In the genomic region with DNA sequence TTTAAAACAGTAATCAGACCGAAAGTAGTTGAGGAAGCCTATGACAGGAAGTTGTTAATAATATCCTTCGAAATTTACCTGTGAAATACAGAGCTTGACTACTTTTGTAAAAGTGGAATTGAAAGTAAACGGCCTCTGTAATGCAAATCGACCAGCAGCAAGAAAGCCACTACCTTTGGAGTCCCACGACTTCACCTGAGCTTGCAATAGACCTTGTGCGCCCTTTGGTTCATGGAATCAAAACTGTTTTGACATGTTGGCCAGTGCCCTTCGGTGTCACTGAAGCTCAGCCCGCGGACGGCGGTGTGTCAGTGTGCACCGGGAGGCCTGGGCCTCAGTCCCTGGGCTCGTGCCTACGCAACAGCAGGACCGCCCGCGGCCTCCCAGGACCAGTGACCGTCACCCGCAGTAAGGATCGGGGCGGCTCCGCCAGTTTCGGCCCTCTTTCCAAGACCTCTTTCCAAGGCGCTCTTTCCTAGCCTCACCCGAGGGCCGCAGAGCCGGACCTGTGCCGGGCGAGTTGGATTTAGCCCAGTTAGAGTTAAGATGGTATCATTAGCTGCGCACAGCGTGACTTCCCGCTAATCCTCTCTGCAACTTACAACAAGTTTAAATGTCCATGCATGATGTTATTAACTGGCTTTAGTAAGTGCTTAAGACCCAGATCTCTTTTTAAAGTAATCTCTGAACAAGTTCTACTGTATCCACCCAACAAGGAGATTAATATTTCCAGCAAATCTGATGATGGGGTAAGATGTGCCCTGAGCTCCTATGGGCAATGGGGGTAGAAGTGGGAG, we compare ENCODE assay signal across 9 cellular contexts.
DNase-seq lines count a peak whose midpoint lies in the region; ATAC-seq, FAIRE-seq and TF ChIP-seq lines count a peak whose summit lies in the region.
"Had no signal": no experiment of that assay in that cellular context is flagged by ENCODE, and none has a peak within 500 bp of the region (broad histone marks: within the 10 kb centered on the region; RNA-seq: fewer than 3 reads in every experiment).

No MANE protein-coding gene starts in this region.

- H3K36me3 ChIP-seq in upper lobe of right lung (no peaks in the 10 kb centered on the region), vagina (no peaks in the 10 kb centered on the region)
- H3K36me3 ChIP-seq in CD8-positive, alpha-beta T cell (ENCODE audit: insufficient read depth, low read length): no peaks in the 10 kb centered on the region
- H3K36me3 ChIP-seq: cardiac muscle cell had no signal

- no peaks in the 10 kb centered on the region for H3K9me3 ChIP-seq in upper lobe of right lung
- no peaks in the 10 kb centered on the region for H3K9me3 ChIP-seq in CD8-positive, alpha-beta T cell (ENCODE audit: low read length)
- no peaks in the 10 kb centered on the region for H3K9me3 ChIP-seq in vagina

- intact Hi-C loops in upper lobe of right lung (cut with DNase I) (no loop called here), vagina (cut with DNase I) (no loop called here)
- intact Hi-C loops in CD8-positive, alpha-beta T cell (cut with DNase I, micrococcal nuclease): no loop called here

- H3K9me3 Mint-ChIP-seq in CD8-positive, alpha-beta T cell: peaks cover 11% of the 10 kb centered on the region

- peaks cover 60% of the 10 kb centered on the region for H3K27me3 Mint-ChIP-seq in CD8-positive, alpha-beta T cell (ENCODE audit: low read depth)

- no peak overlapping the region for H3K4me3 ChIP-seq in upper lobe of right lung
- H3K4me3 ChIP-seq in CD8-positive, alpha-beta T cell (ENCODE audit: low read depth, low read length): no peak overlapping the region
- H3K4me3 ChIP-seq in vagina: no peak overlapping the region

- CTCF ChIA-PET in CD8-positive, alpha-beta T cell (lab: Charles Lee): interaction anchor here (1.1 to 1.7 kb wide), 4 partner anchors 20 to 31 kb away, joined by 3 to 4 read pairs (median 3); no protein-coding TSS in a partner anchor

- no peak overlapping the region for H3K27ac Mint-ChIP-seq in CD8-positive, alpha-beta T cell

- no peak overlapping the region for H3K4me3 Mint-ChIP-seq in CD8-positive, alpha-beta T cell

- H3K4me1 Mint-ChIP-seq in CD8-positive, alpha-beta T cell (ENCODE audit: low read depth): peaks cover 9% of the 10 kb centered on the region

- H3K27ac ChIP-seq in upper lobe of right lung: no peak overlapping the region
- no peak overlapping the region for H3K27ac ChIP-seq in CD8-positive, alpha-beta T cell (ENCODE audit: low read depth, low read length)
- H3K27ac ChIP-seq in vagina: no peak overlapping the region
- H3K27ac ChIP-seq: cardiac muscle cell had no signal

- H3K4me1 ChIP-seq in upper lobe of right lung (peaks cover 8% of the 10 kb centered on the region), vagina (peaks cover 12% of the 10 kb centered on the region)
- H3K4me1 ChIP-seq in CD8-positive, alpha-beta T cell (ENCODE audit: insufficient read depth, low read length): peaks cover 15% of the 10 kb centered on the region

- no peak for TF ChIP-seq POLR2A in GM12892 (IDR thresholded peaks at IDR 0.05; ENCODE audit: low read depth, low read length)
- TF ChIP-seq POLR2A in vagina (IDR thresholded peaks at IDR 0.05): no peak

- no peak for TF ChIP-seq CTCF in upper lobe of right lung (IDR thresholded peaks at IDR 0.05)
- TF ChIP-seq CTCF in CD8-positive, alpha-beta T cell (IDR thresholded peaks at IDR 0.05): no peak
- TF ChIP-seq CTCF in vagina (IDR thresholded peaks at IDR 0.05): no peak

- FAIRE-seq in GM12892 (lab: Jason Lieb, UNC): peak; percentile 94

- H3K36me3 Mint-ChIP-seq in CD8-positive, alpha-beta T cell: no peaks in the 10 kb centered on the region

- DNase-seq in GM12892 (ENCODE audit: insufficient read length) (no peak), NCI-H524 treated with DMSO at 0.1 percent for 48 hours (lab: John Stamatoyannopoulos, UW) (peak; percentile 63), iPS-NIHi11 (ENCODE audit: low spot score) (peak; percentile 14), upper lobe of right lung (no peak), vagina (ENCODE audit: extremely low spot score in 2 of 2) (no peak)
- DNase-seq in CD8-positive, alpha-beta T cell: no peak
- no peak for DNase-seq in effector CD4-positive, alpha-beta T cell

- peak; percentile 53 for ATAC-seq in GM21619 (IDR thresholded peaks at IDR 0.05; ENCODE audit: unreplicated experiment)
- no peak for ATAC-seq in upper lobe of right lung
- ATAC-seq in CD8-positive, alpha-beta T cell: no peak

- H3K27me3 ChIP-seq in upper lobe of right lung: peaks cover 92% of the 10 kb centered on the region
- H3K27me3 ChIP-seq in CD8-positive, alpha-beta T cell (ENCODE audit: insufficient read depth, low read length): peaks cover 46% of the 10 kb centered on the region
- peaks cover 26% of the 10 kb centered on the region for H3K27me3 ChIP-seq in vagina

- POLR2A ChIA-PET in CD8-positive, alpha-beta T cell (lab: Charles Lee): no interaction called here

Comparison
In these comparisons a context has a peak if more than half of its experiments do, and no peak if none do; other contexts are left out.
1. DNase-seq: peak in NCI-H524 treated with DMSO at 0.1 percent for 48 hours (single experiment) and iPS-NIHi11 (single experiment); none in GM12892 (single experiment), upper lobe of right lung (single experiment), CD8-positive, alpha-beta T cell (0 of 7), effector CD4-positive, alpha-beta T cell (single experiment) and vagina (0 of 2).